1 cellular context compared by ENCODE assay signal in the genomic region with DNA sequence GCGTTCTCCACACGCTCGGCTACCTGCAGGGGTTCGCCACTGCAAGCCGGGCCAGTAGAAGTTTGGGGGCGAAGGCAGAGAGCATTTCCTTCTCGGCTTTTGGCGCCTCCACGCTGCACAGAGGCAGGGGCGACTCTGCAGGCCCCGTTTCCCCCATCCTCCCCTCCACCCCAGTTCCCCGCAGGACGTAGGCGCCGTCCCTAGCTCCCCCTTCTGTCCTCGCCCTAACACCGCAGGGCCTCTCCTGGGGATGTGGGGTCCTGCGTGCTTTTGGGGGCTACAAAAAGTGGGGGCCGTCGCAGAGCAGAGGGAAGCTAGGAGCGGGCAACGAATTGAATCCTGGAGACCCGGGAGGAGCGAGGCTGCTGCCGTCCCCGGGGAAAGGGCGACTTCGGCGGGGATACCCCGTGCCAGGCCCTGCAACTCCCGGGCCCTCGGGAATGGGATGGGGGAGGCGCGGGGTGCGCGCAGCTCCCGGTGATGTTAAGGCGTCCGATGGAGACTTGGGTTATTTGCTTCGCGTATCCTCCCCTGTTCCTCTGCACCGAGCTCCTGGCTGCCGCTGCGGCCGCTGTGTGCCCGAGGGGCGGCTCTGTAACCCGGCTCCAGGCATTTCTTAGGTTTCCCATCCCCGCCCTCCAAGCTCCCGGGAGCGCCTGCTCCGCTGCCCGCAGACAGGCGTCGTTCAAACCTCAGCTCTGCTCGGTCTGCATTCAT.
A peak's percentile ranks its signal among the peaks of the same experiment; 100 is the strongest.
TF ChIP-seq lines count a peak whose summit lies in the region.

No MANE protein-coding gene starts in this region.

TF ChIP-seq in H1, 55 proteins besides CTCF, POLR2A, EP300 and RAD21 (continued from another document):
- TF ChIP-seq CHD7 (IDR thresholded peaks at IDR 0.05; ENCODE audit: insufficient replicate concordance, low read length): no peak
- TF ChIP-seq MAFK (IDR thresholded peaks at IDR 0.05; ENCODE audit: low read depth, low read length): no peak
- no peak for TF ChIP-seq POU5F1 (IDR thresholded peaks at IDR 0.05; ENCODE audit: low read depth, low read length)
- TF ChIP-seq POLR2AphosphoS5 (IDR thresholded peaks at IDR 0.05; ENCODE audit: low read depth, low read length): no peak
- peak in 1 of 2 experiments; percentile 77; a peak in 1 of 4 replicates for TF ChIP-seq HDAC2 (IDR thresholded peaks at IDR 0.05; ENCODE audit: borderline replicate concordance in 1 of 2, low read depth in 2 of 2, low read length in 2 of 2)
- TF ChIP-seq GTF2F1 (IDR thresholded peaks at IDR 0.05; ENCODE audit: borderline replicate concordance, low read depth, low read length): no peak
- TF ChIP-seq, protein P1, sequence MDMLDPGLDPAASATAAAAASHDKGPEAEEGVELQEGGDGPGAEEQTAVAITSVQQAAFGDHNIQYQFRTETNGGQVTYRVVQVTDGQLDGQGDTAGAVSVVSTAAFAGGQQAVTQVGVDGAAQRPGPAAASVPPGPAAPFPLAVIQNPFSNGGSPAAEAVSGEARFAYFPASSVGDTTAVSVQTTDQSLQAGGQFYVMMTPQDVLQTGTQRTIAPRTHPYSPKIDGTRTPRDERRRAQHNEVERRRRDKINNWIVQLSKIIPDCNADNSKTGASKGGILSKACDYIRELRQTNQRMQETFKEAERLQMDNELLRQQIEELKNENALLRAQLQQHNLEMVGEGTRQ (IDR thresholded peaks at IDR 0.05; ENCODE audit: low read length): no peak
- TF ChIP-seq SUZ12 (IDR thresholded peaks at IDR 0.05; ENCODE audit: low read length): peak; percentile 51; the same call in 1 of the 2 replicates
- no peak for TF ChIP-seq YY1 (IDR thresholded peaks at IDR 0.05; ENCODE audit: low read depth, low read length)
- TF ChIP-seq BACH1 (IDR thresholded peaks at IDR 0.05; ENCODE audit: low read length): no peak
- TF ChIP-seq TAF1 (IDR thresholded peaks at IDR 0.05; ENCODE audit: low read depth, low read length): 0 out of 2 replicates have a peak, but pooled peaks have one; percentile 30
- TF ChIP-seq TBP (IDR thresholded peaks at IDR 0.05; ENCODE audit: low read depth, low read length): no peak; the same call in none of the 2 replicates
- TF ChIP-seq BRCA1 (IDR thresholded peaks at IDR 0.05; ENCODE audit: low read depth, low read length): no peak
